In genomic region chr10:92901819-92902234, GRCh38 we compare ENCODE assay signal across 15 cellular contexts. TPM values are rescaled to one million over a fixed set of nuclear protein-coding genes. Genes with fewer than 3 reads are reported as not detected.
DNase-seq lines count a peak whose midpoint lies in the region; ATAC-seq and FAIRE-seq lines count a peak whose summit lies in the region.
"Had no signal": no experiment of that assay in that cellular context is flagged by ENCODE, and none has a peak within 500 bp of the region (broad histone marks: within the 10 kb centered on the region; RNA-seq: fewer than 3 reads in every experiment).

No MANE protein-coding gene starts in this region.

- H3K27ac ChIP-seq in small intestine (ENCODE audit: low read depth in 1 of 2, low read length in 1 of 2), result no peak overlapping the region
- H3K27ac ChIP-seq: body of pancreas, PC-9, skin epidermis had no signal

- DNase-seq in activated CD4-positive, alpha-beta T cell treated with anti-CD3 and anti-CD28 coated beads, Interleukin-2, amount 10 ng/mL, durations not matched to agents 24 days and 14 days, result peak; percentile 81
- DNase-seq in activated CD4-positive, alpha-beta T cell treated with anti-CD3 and anti-CD28 coated beads for 1 hour, result no peak
- peak in 1 of 2 donors; percentile 16 for DNase-seq in activated T-cell treated with anti-CD3 and anti-CD28 coated beads, Interleukin-2, amount 50 U/mL, for 72 hours
- DNase-seq in small intestine, result peak; percentile 63
- no peak for DNase-seq in NCI-H1105 treated with DMSO at 0.1 percent for 48 hours (lab: John Stamatoyannopoulos, UW)
- DNase-seq in DMS 273 treated with DMSO at 0.1 percent for 48 hours (lab: John Stamatoyannopoulos, UW), result no peak
- DNase-seq: body of pancreas, mesendoderm, NCI-H1436 treated with DMSO at 0.1 percent for 48 hours, NCI-H510A treated with DMSO at 0.1 percent for 48 hours, PC-9, SW 1271 had no signal

- H3K9me3 Mint-ChIP-seq in activated CD4-positive, alpha-beta T cell treated with anti-CD3 and anti-CD28 coated beads, Interleukin-2, amount 10 ng/mL, durations not matched to agents 24 days and 14 days, result no peaks in the 10 kb centered on the region
- peaks cover 0 to 2% (median 0%) of the 10 kb centered on the region in 3 donors for H3K9me3 Mint-ChIP-seq in IgD-negative memory B cell
- no peaks in the 10 kb centered on the region for H3K9me3 Mint-ChIP-seq in activated T-cell treated with anti-CD3 and anti-CD28 coated beads, Interleukin-2, amount 50 U/mL, for 72 hours

- 93 to 95% (median 94%) methylated on average over 3 of the region's 3 CpGs for WGBS in small intestine, 3 donors

- peaks cover 14% of the 10 kb centered on the region for H3K36me3 Mint-ChIP-seq in activated CD4-positive, alpha-beta T cell treated with anti-CD3 and anti-CD28 coated beads, Interleukin-2, amount 10 ng/mL, durations not matched to agents 24 days and 14 days (ENCODE audit: low read depth)
- H3K36me3 Mint-ChIP-seq in IgD-negative memory B cell, result peaks cover 4% of the 10 kb centered on the region
- peaks cover 0 to 3% of the 10 kb centered on the region in 2 donors for H3K36me3 Mint-ChIP-seq in activated T-cell treated with anti-CD3 and anti-CD28 coated beads, Interleukin-2, amount 50 U/mL, for 72 hours (ENCODE audit: insufficient read depth in 2 of 2)

- no peaks in the 10 kb centered on the region for H3K27me3 ChIP-seq in small intestine (ENCODE audit: control insufficient read depth in 2 of 2, insufficient read depth in 2 of 2, low read length in 2 of 2)
- H3K27me3 ChIP-seq: body of pancreas had no signal

- no peak for FAIRE-seq in small intestine (lab: Jason Lieb, UNC)

- no peak overlapping the region for H3K4me3 ChIP-seq in small intestine (ENCODE audit: low read depth in 1 of 2, low read length in 2 of 2)
- H3K4me3 ChIP-seq: body of pancreas, PC-9, skin epidermis had no signal

- ATAC-seq in activated T-cell treated with anti-CD3 and anti-CD28 coated beads, Interleukin-2, amount 50 U/mL, for 72 hours (replicated peaks in 1 of 2), result peak; percentile 50 to 62
- no peak for ATAC-seq in GM21367 (IDR thresholded peaks at IDR 0.05; ENCODE audit: unreplicated experiment)
- ATAC-seq: body of pancreas had no signal

- H3K9me3 ChIP-seq in small intestine (ENCODE audit: control insufficient read depth, low read depth), result no peaks in the 10 kb centered on the region
- H3K9me3 ChIP-seq: body of pancreas had no signal

- peaks cover 14% of the 10 kb centered on the region for H3K4me1 Mint-ChIP-seq in activated CD4-positive, alpha-beta T cell treated with anti-CD3 and anti-CD28 coated beads, Interleukin-2, amount 10 ng/mL, durations not matched to agents 24 days and 14 days
- peaks cover 6 to 13% (median 13%) of the 10 kb centered on the region in 3 donors for H3K4me1 Mint-ChIP-seq in IgD-negative memory B cell
- peaks cover 15% of the 10 kb centered on the region for H3K4me1 Mint-ChIP-seq in activated T-cell treated with anti-CD3 and anti-CD28 coated beads, Interleukin-2, amount 50 U/mL, for 72 hours (ENCODE audit: low read depth)

- peak overlapping the region; percentile 50 for H3K4me3 Mint-ChIP-seq in activated CD4-positive, alpha-beta T cell treated with anti-CD3 and anti-CD28 coated beads, Interleukin-2, amount 10 ng/mL, durations not matched to agents 24 days and 14 days
- H3K4me3 Mint-ChIP-seq in IgD-negative memory B cell, result peak overlapping the region in 3 of 4 donors; percentile 17 to 86 (median 48)
- H3K4me3 Mint-ChIP-seq in activated T-cell treated with anti-CD3 and anti-CD28 coated beads, Interleukin-2, amount 50 U/mL, for 72 hours, result peak overlapping the region in 1 of 2 donors; percentile 52

- intact Hi-C loops in activated CD4-positive, alpha-beta T cell treated with anti-CD3 and anti-CD28 coated beads, Interleukin-2, amount 10 ng/mL, durations not matched to agents 24 days and 14 days (cut with micrococcal nuclease), result no loop called here

- no peaks in the 10 kb centered on the region for H3K36me3 ChIP-seq in small intestine (ENCODE audit: control insufficient read depth in 2 of 2, insufficient read depth in 2 of 2, low read length in 2 of 2)

- H3K27ac Mint-ChIP-seq in activated CD4-positive, alpha-beta T cell treated with anti-CD3 and anti-CD28 coated beads, Interleukin-2, amount 10 ng/mL, durations not matched to agents 24 days and 14 days, result peak overlapping the region; percentile 69
- H3K27ac Mint-ChIP-seq in IgD-negative memory B cell, result peak overlapping the region; percentile 59 to 72 (median 63)
- H3K27ac Mint-ChIP-seq in activated T-cell treated with anti-CD3 and anti-CD28 coated beads, Interleukin-2, amount 50 U/mL, for 72 hours, result peak overlapping the region; percentile 44

- no peaks in the 10 kb centered on the region for H3K4me1 ChIP-seq in small intestine (ENCODE audit: control insufficient read depth in 2 of 2, insufficient read depth in 1 of 2, low read depth in 1 of 2, low read length in 1 of 2)
- H3K4me1 ChIP-seq: body of pancreas had no signal

- H3K27me3 Mint-ChIP-seq in activated CD4-positive, alpha-beta T cell treated with anti-CD3 and anti-CD28 coated beads, Interleukin-2, amount 10 ng/mL, durations not matched to agents 24 days and 14 days, result no peaks in the 10 kb centered on the region
- no peaks in the 10 kb centered on the region for H3K27me3 Mint-ChIP-seq in IgD-negative memory B cell
- H3K27me3 Mint-ChIP-seq in activated T-cell treated with anti-CD3 and anti-CD28 coated beads, Interleukin-2, amount 50 U/mL, for 72 hours (ENCODE audit: low read depth), result no peaks in the 10 kb centered on the region

RNA-seq across cellular contexts. Expression of gene EXOC6, which starts 53.5 kb away (rescaled TPM):
- 13.1 and 14.2 TPM in 2 replicates for total RNA-seq in activated CD4-positive, alpha-beta T cell treated with anti-CD3 and anti-CD28 coated beads, Interleukin-2, amount 10 ng/mL, durations not matched to agents 24 days and 14 days
- polyA plus RNA-seq in IgD-negative memory B cell (12.4 TPM), small intestine (10 to 100 TPM in 1 of 3 donors, 1 to 10 TPM in 2; 6.7 to 10.8 (median 8.4) TPM)
- 10 to 100 TPM in 1 of 2 donors, 1 to 10 TPM in 1; 9.2 to 12.6 TPM for total RNA-seq in activated T-cell treated with anti-CD3 and anti-CD28 coated beads, Interleukin-2, amount 50 U/mL, for 72 hours

Comparison
In these comparisons a context has a peak if more than half of its experiments do, and no peak if none do; other contexts are left out.
1. DNase-seq: peak in activated CD4-positive, alpha-beta T cell treated with anti-CD3 and anti-CD28 coated beads, Interleukin-2, amount 10 ng/mL, durations not matched to agents 24 days and 14 days (single experiment) and small intestine (single experiment); none in activated CD4-positive, alpha-beta T cell treated with anti-CD3 and anti-CD28 coated beads for 1 hour (single experiment), NCI-H1105 treated with DMSO at 0.1 percent for 48 hours (single experiment) and DMS 273 treated with DMSO at 0.1 percent for 48 hours (single experiment).
2. Peak in every context shown above with its lines, with median percentiles within 50 percentile points of each other: H3K27ac Mint-ChIP-seq.